ENCODE assay signal across 23 cellular contexts in genomic region chr5:1381370-1382247, GRCh38. TPM values are rescaled to one million over a fixed set of nuclear protein-coding genes. Genes with fewer than 3 reads are reported as not detected.
A peak's percentile ranks its signal among the peaks of the same experiment; 100 is the strongest.
DNase-seq lines count a peak whose midpoint lies in the region; ATAC-seq and TF ChIP-seq lines count a peak whose summit lies in the region.
"Had no signal": no experiment of that assay in that cellular context is flagged by ENCODE, and none has a peak within 500 bp of the region (broad histone marks: within the 10 kb centered on the region; RNA-seq: fewer than 3 reads in every experiment).

No MANE protein-coding gene starts in this region.

- CTCF ChIA-PET in activated CD4-positive, alpha-beta T cell treated with anti-CD3 and anti-CD28 coated beads, Interleukin-2, amount 10 ng/mL, durations not matched to agents 7 days and 5 days (lab: Charles Lee): interaction anchor here (0.5 to 1.6 kb wide), 3 partner anchors 21 to 263 kb away, joined by 3 to 8 read pairs (median 7); no protein-coding TSS in a partner anchor
- CTCF ChIA-PET in T-cell (lab: Charles Lee): interaction anchor here in 1 of 2 donors (0.7 to 0.9 kb wide), 2 partner anchors 28 to 272 kb away, joined by 3 read pairs; no protein-coding TSS in a partner anchor

- no peak overlapping the region for H3K27ac ChIP-seq in lower lobe of right lung
- H3K27ac ChIP-seq: brain microvascular endothelial cell, parathyroid adenoma, right atrium auricular region, uterus had no signal

- POLR2A ChIA-PET in activated CD4-positive, alpha-beta T cell treated with anti-CD3 and anti-CD28 coated beads, Interleukin-2, amount 10 ng/mL, durations not matched to agents 7 days and 5 days (lab: Charles Lee): no interaction called here
- POLR2A ChIA-PET in T-cell (lab: Charles Lee): interaction anchor here in 1 of 2 donors (1.0 kb wide), 1 partner anchor 1164 kb away, joined by 3 read pairs; the partner anchor contains the start of genes CCDC127 and SDHA

- H3K4me3 Mint-ChIP-seq in activated CD4-positive, alpha-beta T cell treated with anti-CD3 and anti-CD28 coated beads, Interleukin-2, amount 10 ng/mL, durations not matched to agents 7 days and 5 days: no peak overlapping the region
- H3K4me3 Mint-ChIP-seq in T-cell: peak overlapping the region in 2 of 3 donors; percentile 26 to 55
- peak overlapping the region; percentile 13 for H3K4me3 Mint-ChIP-seq in stimulated activated effector memory CD8-positive, alpha-beta T cell treated with anti-CD3 and anti-CD28 coated beads, Interleukin-12 subunit alpha, Interleukin-12 subunit beta, amount 100 ng/mL, for 72 hours
- H3K4me3 Mint-ChIP-seq: activated CD8-positive, alpha-beta T cell treated with anti-CD3 and anti-CD28 coated beads, Interleukin-2, amount 10 ng/mL, durations not matched to agents 7 days and 5 days; mesothelial cell of epicardium; nephron progenitor cell had no signal

- no peak for TF ChIP-seq CTCF in lower lobe of right lung (IDR thresholded peaks at IDR 0.05)

- intact Hi-C loops in lower lobe of right lung (cut with DNase I): no loop called here
- intact Hi-C loops in posterior vena cava (cut with DNase I): no loop called here

- no peaks in the 10 kb centered on the region for H3K36me3 Mint-ChIP-seq in activated CD4-positive, alpha-beta T cell treated with anti-CD3 and anti-CD28 coated beads, Interleukin-2, amount 10 ng/mL, durations not matched to agents 7 days and 5 days (ENCODE audit: low read depth)
- H3K36me3 Mint-ChIP-seq in T-cell: no peaks in the 10 kb centered on the region
- H3K36me3 Mint-ChIP-seq in stimulated activated effector memory CD8-positive, alpha-beta T cell treated with anti-CD3 and anti-CD28 coated beads, Interleukin-12 subunit alpha, Interleukin-12 subunit beta, amount 100 ng/mL, for 72 hours: no peaks in the 10 kb centered on the region
- H3K36me3 Mint-ChIP-seq: immature natural killer cell, mesothelial cell of epicardium had no signal

- DNase-seq in activated CD4-positive, alpha-beta T cell treated with anti-CD3 and anti-CD28 coated beads, Interleukin-2, amount 10 ng/mL, durations not matched to agents 7 days and 5 days: no peak
- no peak for DNase-seq in activated CD4-positive, alpha-beta T cell treated with anti-CD3 and anti-CD28 coated beads, Interleukin-2, amount 50 U/mL, for 1 hour
- no peak for DNase-seq in T-cell
- peak; percentile 33 for DNase-seq in lower lobe of right lung
- DNase-seq in stimulated activated effector memory CD8-positive, alpha-beta T cell treated with anti-CD3 and anti-CD28 coated beads, Interleukin-12 subunit alpha, Interleukin-12 subunit beta, amount 100 ng/mL, for 72 hours (ENCODE audit: low spot score in 2 of 2): no peak
- DNase-seq in posterior vena cava (ENCODE audit: low spot score): no peak
- no peak for DNase-seq in NCI-H524 treated with DMSO at 0.1 percent for 48 hours (lab: John Stamatoyannopoulos, UW)
- DNase-seq: activated CD4-positive, CD25-positive, alpha-beta regulatory T cell; activated CD8-positive, alpha-beta T cell treated with anti-CD3 and anti-CD28 coated beads, Interleukin-2, amount 10 ng/mL, durations not matched to agents 7 days and 5 days; activated gamma-delta T cell; brain microvascular endothelial cell; CD8-positive, alpha-beta T cell; immature natural killer cell; NCI-H1436 treated with DMSO at 0.1 percent for 48 hours; NCI-H774; nephron progenitor cell; T-helper 1 cell; uterus had no signal

- peaks cover 23% of the 10 kb centered on the region for H3K4me1 ChIP-seq in lower lobe of right lung
- H3K4me1 ChIP-seq: uterus had no signal

- no peak overlapping the region for H3K4me3 ChIP-seq in lower lobe of right lung
- H3K4me3 ChIP-seq: uterus had no signal

- peak overlapping the region; percentile 55 for H3K27ac Mint-ChIP-seq in activated CD4-positive, alpha-beta T cell treated with anti-CD3 and anti-CD28 coated beads, Interleukin-2, amount 10 ng/mL, durations not matched to agents 7 days and 5 days
- H3K27ac Mint-ChIP-seq in T-cell: peak overlapping the region in 1 of 2 donors; percentile 52
- no peak overlapping the region for H3K27ac Mint-ChIP-seq in stimulated activated effector memory CD8-positive, alpha-beta T cell treated with anti-CD3 and anti-CD28 coated beads, Interleukin-12 subunit alpha, Interleukin-12 subunit beta, amount 100 ng/mL, for 72 hours
- H3K27ac Mint-ChIP-seq: activated CD8-positive, alpha-beta T cell treated with anti-CD3 and anti-CD28 coated beads, Interleukin-2, amount 10 ng/mL, durations not matched to agents 7 days and 5 days; CD8-positive, alpha-beta T cell; mesothelial cell of epicardium; nephron progenitor cell had no signal

- peaks cover 2% of the 10 kb centered on the region for H3K9me3 Mint-ChIP-seq in activated CD4-positive, alpha-beta T cell treated with anti-CD3 and anti-CD28 coated beads, Interleukin-2, amount 10 ng/mL, durations not matched to agents 7 days and 5 days
- H3K9me3 Mint-ChIP-seq in T-cell: no peaks in the 10 kb centered on the region
- no peaks in the 10 kb centered on the region for H3K9me3 Mint-ChIP-seq in stimulated activated effector memory CD8-positive, alpha-beta T cell treated with anti-CD3 and anti-CD28 coated beads, Interleukin-12 subunit alpha, Interleukin-12 subunit beta, amount 100 ng/mL, for 72 hours
- H3K9me3 Mint-ChIP-seq: CD8-positive, alpha-beta T cell; immature natural killer cell; mesothelial cell of epicardium had no signal

- H3K27me3 ChIP-seq in lower lobe of right lung (ENCODE audit: low read depth): peaks cover 5% of the 10 kb centered on the region
- H3K27me3 ChIP-seq: right atrium auricular region, uterus had no signal

- H3K4me1 Mint-ChIP-seq in activated CD4-positive, alpha-beta T cell treated with anti-CD3 and anti-CD28 coated beads, Interleukin-2, amount 10 ng/mL, durations not matched to agents 7 days and 5 days: peaks cover 19% of the 10 kb centered on the region
- peaks cover 20 to 30% (median 26%) of the 10 kb centered on the region in 3 donors for H3K4me1 Mint-ChIP-seq in T-cell
- peaks cover 22% of the 10 kb centered on the region for H3K4me1 Mint-ChIP-seq in stimulated activated effector memory CD8-positive, alpha-beta T cell treated with anti-CD3 and anti-CD28 coated beads, Interleukin-12 subunit alpha, Interleukin-12 subunit beta, amount 100 ng/mL, for 72 hours

- no peaks in the 10 kb centered on the region for H3K36me3 ChIP-seq in lower lobe of right lung
- H3K36me3 ChIP-seq: brain microvascular endothelial cell, right atrium auricular region, uterus had no signal

- H3K27me3 Mint-ChIP-seq in activated CD4-positive, alpha-beta T cell treated with anti-CD3 and anti-CD28 coated beads, Interleukin-2, amount 10 ng/mL, durations not matched to agents 7 days and 5 days: no peaks in the 10 kb centered on the region
- peaks cover 0 to 7% of the 10 kb centered on the region in 2 donors for H3K27me3 Mint-ChIP-seq in T-cell

- ATAC-seq in T-cell (replicated peaks in 1 of 4) (no peak), lower lobe of right lung (no peak), GM18861 (IDR thresholded peaks at IDR 0.05; ENCODE audit: unreplicated experiment) (no peak)
- no peak for ATAC-seq in stimulated activated effector memory CD8-positive, alpha-beta T cell treated with anti-CD3 and anti-CD28 coated beads, Interleukin-12 subunit alpha, Interleukin-12 subunit beta, amount 100 ng/mL, for 72 hours
- ATAC-seq: activated CD8-positive, alpha-beta T cell treated with anti-CD3 and anti-CD28 coated beads, Interleukin-2, amount 10 ng/mL, durations not matched to agents 7 days and 5 days; CD8-positive, alpha-beta T cell; left lobe of liver had no signal

- no peaks in the 10 kb centered on the region for H3K9me3 ChIP-seq in lower lobe of right lung
- H3K9me3 ChIP-seq: right atrium auricular region, uterus had no signal

RNA-seq across cellular contexts. Expression of gene CLPTM1L, which starts 36.7 kb away (rescaled TPM):
- 100 to 1,000 TPM; 122 to 123 TPM for total RNA-seq in activated CD4-positive, alpha-beta T cell treated with anti-CD3 and anti-CD28 coated beads, Interleukin-2, amount 10 ng/mL, durations not matched to agents 7 days and 5 days
- total RNA-seq in T-cell: 10 to 100 TPM; 70.9 to 91.0 (median 82.1) TPM
- 135 TPM for total RNA-seq in lower lobe of right lung
- total RNA-seq in posterior vena cava: 10 to 100 TPM; 56.5 to 65.9 TPM
